In the genomic region with DNA sequence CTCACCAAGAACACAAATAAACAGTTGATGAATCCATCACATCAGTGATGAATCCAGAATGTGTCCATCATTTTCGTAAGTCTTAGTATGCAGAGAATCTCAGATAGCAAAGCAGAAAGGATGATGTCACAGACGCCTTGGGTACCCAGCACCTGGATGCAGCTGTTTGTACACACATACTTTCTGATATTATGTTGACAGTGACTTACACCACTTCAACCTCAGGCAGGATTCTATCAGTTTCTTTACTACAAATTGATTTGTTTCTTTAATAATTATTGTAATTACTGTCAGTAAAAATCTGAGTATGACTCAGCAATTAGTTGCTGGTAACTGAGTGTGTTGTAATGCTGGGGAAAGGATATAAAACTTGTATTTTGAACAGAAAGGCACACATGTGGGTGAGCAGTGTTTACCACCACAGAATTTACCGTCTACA, we compare ENCODE assay signal across 11 cellular contexts.
A peak's percentile ranks its signal among the peaks of the same experiment; 100 is the strongest.
DNase-seq lines count a peak whose midpoint lies in the region; ATAC-seq and TF ChIP-seq lines count a peak whose summit lies in the region.
"Had no signal": no experiment of that assay in that cellular context is flagged by ENCODE, and none has a peak within 500 bp of the region (broad histone marks: within the 10 kb centered on the region; RNA-seq: fewer than 3 reads in every experiment).

No MANE protein-coding gene starts in this region.

- H3K9me2 ChIP-seq in GM23248 (ENCODE audit: insufficient read depth), result no peaks in the 10 kb centered on the region

- H3K9me3 ChIP-seq in GM23248 (ENCODE audit: low read depth) (no peaks in the 10 kb centered on the region), transverse colon (no peaks in the 10 kb centered on the region)
- H3K9me3 ChIP-seq in naive thymus-derived CD4-positive, alpha-beta T cell (ENCODE audit: control insufficient read depth in 2 of 3, low read length in 3 of 3), result no peaks in the 10 kb centered on the region
- H3K9me3 ChIP-seq: mucosa of descending colon had no signal

- POLR2A ChIA-PET in naive thymus-derived CD4-positive, alpha-beta T cell (lab: Charles Lee), result interaction anchor here (0.6 to 2.6 kb wide), 6 partner anchors 11 to 250 kb away, joined by 3 to 10 read pairs (median 4); no protein-coding TSS in a partner anchor

- ATAC-seq in activated naive CD4-positive, alpha-beta T cell treated with anti-CD3 and anti-CD28 coated beads, Interleukin-2, amount 50 U/mL, for 72 hours, result peak in 1 of 2 donors; percentile 29
- no peak for ATAC-seq in naive thymus-derived CD4-positive, alpha-beta T cell
- ATAC-seq: mucosa of descending colon had no signal

- CTCF ChIA-PET in naive thymus-derived CD4-positive, alpha-beta T cell (lab: Charles Lee), result no interaction called here

- no peak for TF ChIP-seq POLR2A in transverse colon (IDR thresholded peaks at IDR 0.05)

- WGBS in GM23248 (ENCODE audit: low coverage in 1 of 2, low lambda C conversion rate in 2 of 2, missing lambda C conversion rate in 2 of 2), 2 experiments, result 50 to 56% methylated on average over 3 of the region's 3 CpGs
- 82 to 100% methylated on average over 1 to 3 of the region's 3 CpGs for WGBS in transverse colon (ENCODE audit: low coverage in 1 of 2), 2 donors

- peaks cover 46 to 91% (median 83%) of the 10 kb centered on the region in 7 donors for H3K4me1 Mint-ChIP-seq in naive thymus-derived CD4-positive, alpha-beta T cell

- no peak overlapping the region for H3K4me2 ChIP-seq in GM23248 (ENCODE audit: unreplicated experiment)

- H3F3A ChIP-seq in GM23248 (ENCODE audit: insufficient read depth), result no peaks in the 10 kb centered on the region; the same call in 1 of the 2 replicates

- no peaks in the 10 kb centered on the region; the same call in 1 of the 2 replicates for H4K20me1 ChIP-seq in GM23248 (ENCODE audit: insufficient read depth)

- H3K27ac Mint-ChIP-seq in activated naive CD4-positive, alpha-beta T cell treated with anti-CD3 and anti-CD28 coated beads, Interleukin-2, amount 50 U/mL, for 72 hours, result peak overlapping the region; percentile 61 to 66
- H3K27ac Mint-ChIP-seq in naive thymus-derived CD4-positive, alpha-beta T cell, result peak overlapping the region in 7 of 9 donors; percentile 34 to 96 (median 88)

- H3K27me3 ChIP-seq in GM23248 (replicated peaks; ENCODE audit: insufficient read depth) (no peaks in the 10 kb centered on the region), transverse colon (no peaks in the 10 kb centered on the region)
- H3K27me3 ChIP-seq in naive thymus-derived CD4-positive, alpha-beta T cell (ENCODE audit: control insufficient read depth in 2 of 2, insufficient read depth in 2 of 2, low read length in 2 of 2), result no peaks in the 10 kb centered on the region

- TF ChIP-seq CTCF in transverse colon (IDR thresholded peaks at IDR 0.05), result no peak

- H3K36me3 Mint-ChIP-seq in activated naive CD4-positive, alpha-beta T cell treated with anti-CD3 and anti-CD28 coated beads, Interleukin-2, amount 50 U/mL, for 72 hours, result peaks cover 29 to 61% of the 10 kb centered on the region in 2 donors
- H3K36me3 Mint-ChIP-seq in naive thymus-derived CD4-positive, alpha-beta T cell, result peaks cover 13 to 82% (median 33%) of the 10 kb centered on the region in 5 donors

- no peak overlapping the region for H2AFZ ChIP-seq in GM23248

- no peak overlapping the region for H3K27ac ChIP-seq in GM23248
- no peak overlapping the region for H3K27ac ChIP-seq in naive thymus-derived CD4-positive, alpha-beta T cell (ENCODE audit: low read depth, low read length)
- H3K27ac ChIP-seq in transverse colon, result no peak overlapping the region

- H3K27me3 Mint-ChIP-seq in naive thymus-derived CD4-positive, alpha-beta T cell, result no peaks in the 10 kb centered on the region

- peaks cover 6% of the 10 kb centered on the region; the same call in 1 of the 2 replicates for H3K4me1 ChIP-seq in GM23248 (ENCODE audit: insufficient read depth)
- peaks cover 33 to 35% of the 10 kb centered on the region in 2 donors for H3K4me1 ChIP-seq in naive thymus-derived CD4-positive, alpha-beta T cell (ENCODE audit: control insufficient read depth in 2 of 2, insufficient read depth in 2 of 2, low read length in 2 of 2)
- peaks cover 0 to 8% (median 0%) of the 10 kb centered on the region in 4 donors for H3K4me1 ChIP-seq in transverse colon

- H3K9ac ChIP-seq in GM23248, result no peak overlapping the region

- peak overlapping the region in 7 of 10 donors; percentile 42 to 76 (median 51) for H3K4me3 Mint-ChIP-seq in naive thymus-derived CD4-positive, alpha-beta T cell

- peak; percentile 41 for DNase-seq in NCI-H510A treated with DMSO at 0.1 percent for 48 hours (lab: John Stamatoyannopoulos, UW)
- DNase-seq in NCI-H510A (lab: John Stamatoyannopoulos, UW), result no peak
- peak; percentile 25 for DNase-seq in GM23248
- no peak for DNase-seq in activated naive CD4-positive, alpha-beta T cell treated with anti-CD3 and anti-CD28 coated beads, Interleukin-2, amount 50 U/mL, for 72 hours (ENCODE audit: low spot score in 2 of 2)
- no peak for DNase-seq in naive thymus-derived CD4-positive, alpha-beta T cell
- no peak for DNase-seq in stimulated activated CD4-positive, alpha-beta T cell treated with anti-CD3 and anti-CD28 coated beads, Interleukin-12 subunit alpha, Interleukin-12 subunit beta, amount 100 ng/mL, for 4 hours
- DNase-seq in NCI-H2081 treated with DMSO at 0.1 percent for 48 hours (lab: John Stamatoyannopoulos, UW), result no peak
- DNase-seq in transverse colon, result no peak
- DNase-seq: activated CD8-positive, alpha-beta memory T cell treated with anti-CD3 and anti-CD28 coated beads for 24 hours; mucosa of descending colon; NCI-H1436 treated with DMSO at 0.1 percent for 48 hours had no signal

- no peak for TF ChIP-seq EP300 in transverse colon (IDR thresholded peaks at IDR 0.05; ENCODE audit: low read depth)

- no peaks in the 10 kb centered on the region for H3K36me3 ChIP-seq in GM23248 (ENCODE audit: low read depth)
- peaks cover 0 to 15% (median 0%) of the 10 kb centered on the region in 3 experiments for H3K36me3 ChIP-seq in naive thymus-derived CD4-positive, alpha-beta T cell (ENCODE audit: control insufficient read depth in 2 of 3, insufficient read depth in 3 of 3, low read length in 3 of 3)
- no peaks in the 10 kb centered on the region for H3K36me3 ChIP-seq in transverse colon

- intact Hi-C loops in naive thymus-derived CD4-positive, alpha-beta T cell (cut with micrococcal nuclease), result loop anchor here (5.0 to 10.0 kb wide), 2 partner anchors 38 to 250 kb away; no protein-coding TSS in a partner anchor
- intact Hi-C loops in transverse colon (cut with DNase I; ENCODE audit: low total_unique reads), result no loop called here

- H3K9me3 Mint-ChIP-seq in activated naive CD4-positive, alpha-beta T cell treated with anti-CD3 and anti-CD28 coated beads, Interleukin-2, amount 50 U/mL, for 72 hours, result peaks cover 9 to 11% of the 10 kb centered on the region in 2 donors
- peaks cover 4 to 25% (median 6%) of the 10 kb centered on the region in 11 donors for H3K9me3 Mint-ChIP-seq in naive thymus-derived CD4-positive, alpha-beta T cell

- no peak overlapping the region for H3K4me3 ChIP-seq in GM23248
- H3K4me3 ChIP-seq in naive thymus-derived CD4-positive, alpha-beta T cell (ENCODE audit: low read length), result no peak overlapping the region
- H3K4me3 ChIP-seq in transverse colon, result no peak overlapping the region
- H3K4me3 ChIP-seq: mucosa of descending colon had no signal

- peaks cover 69% of the 10 kb centered on the region for H3K79me2 ChIP-seq in GM23248 (ENCODE audit: insufficient read depth)

- in situ Hi-C loops in GM23248 (cut with MboI), result no loop called here
- in situ Hi-C loops in transverse colon (cut with MboI; ENCODE audit: low pct_ligation_motif_present in 1 of 4, low pct_unique_long_range_greater_than_20kb in 1 of 4, low sequenced_read_pairs in 3 of 4), result no loop called here

Comparison
In these comparisons a context has a peak if more than half of its experiments do, and no peak if none do; other contexts are left out.
1. DNase-seq: peak in NCI-H510A treated with DMSO at 0.1 percent for 48 hours (single experiment) and GM23248 (single experiment); none in NCI-H510A (single experiment), activated naive CD4-positive, alpha-beta T cell treated with anti-CD3 and anti-CD28 coated beads, Interleukin-2, amount 50 U/mL, for 72 hours (0 of 2), naive thymus-derived CD4-positive, alpha-beta T cell (0 of 9), stimulated activated CD4-positive, alpha-beta T cell treated with anti-CD3 and anti-CD28 coated beads, Interleukin-12 subunit alpha, Interleukin-12 subunit beta, amount 100 ng/mL, for 4 hours (single experiment), NCI-H2081 treated with DMSO at 0.1 percent for 48 hours (single experiment) and transverse colon (single experiment).